33 cellular contexts compared by ENCODE assay signal in the genomic region with DNA sequence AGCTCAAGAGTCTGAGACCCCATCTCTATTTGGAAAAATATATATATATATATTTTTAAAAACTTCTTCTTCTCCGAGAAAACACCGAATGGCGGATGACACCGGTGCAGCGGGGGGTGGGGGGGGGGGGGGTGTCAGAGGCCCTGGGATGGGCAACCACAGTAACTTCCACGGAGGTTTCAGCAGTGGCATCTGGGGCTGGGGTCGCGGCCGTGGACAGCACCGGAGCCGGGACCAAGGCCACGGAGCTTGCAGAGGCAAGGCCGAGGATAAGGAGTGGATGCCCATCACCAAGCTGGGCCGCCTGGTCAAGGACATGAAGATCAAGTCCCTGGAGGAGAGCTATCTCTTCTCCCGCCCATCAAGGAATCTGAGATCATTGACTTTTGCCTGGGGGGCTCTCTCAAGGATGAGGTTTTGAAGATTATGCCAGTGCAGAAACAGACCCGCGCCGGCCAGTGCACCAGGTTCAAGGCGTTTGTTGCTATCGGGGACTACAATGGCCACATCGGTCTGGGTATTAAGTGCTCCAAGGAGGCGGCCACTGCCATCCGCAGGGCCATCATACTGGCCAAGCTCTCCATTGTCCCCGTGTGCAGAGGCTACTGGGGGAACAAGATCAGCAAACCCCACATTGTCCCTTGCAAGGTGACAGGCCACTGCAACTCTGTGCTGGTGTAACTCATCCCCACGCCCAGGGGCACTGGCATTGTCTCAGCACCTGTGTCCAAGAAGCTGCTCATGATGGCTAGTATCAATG.
"Had no signal": no experiment of that assay in that cellular context is flagged by ENCODE, and none has a peak within 500 bp of the region (broad histone marks: within the 10 kb centered on the region; RNA-seq: fewer than 3 reads in every experiment).

No MANE protein-coding gene starts in this region.

- DNase-seq: Karpas-422, Kasumi-1, MG63, MM.1S, MV-4-11, NCI-H1048, NCI-H1092, NCI-H1092 treated with DMSO at 0.1 percent for 48 hours, NCI-H1105, NCI-H1105 treated with DMSO at 0.1 percent for 48 hours, NCI-H1417, NCI-H1417 treated with DMSO at 0.1 percent for 48 hours, NCI-H1436, NCI-H1436 treated with DMSO at 0.1 percent for 48 hours, NCI-H146, NCI-H1694, NCI-H1694 treated with DMSO at 0.1 percent for 48 hours, NCI-H187, NCI-H187 treated with DMSO at 0.1 percent for 48 hours, NCI-H1930, NCI-H2029, NCI-H2029 treated with DMSO at 0.1 percent for 48 hours, NCI-H2081, NCI-H2081 treated with DMSO at 0.1 percent for 48 hours, NCI-H2107, NCI-H2171, NCI-H2171 treated with DMSO at 0.1 percent for 48 hours, NCI-H2227 treated with DMSO at 0.1 percent for 48 hours, NCI-H226, NCI-H345, NCI-H446, NCI-H446 treated with DMSO at 0.1 percent for 48 hours, NCI-H510A had no signal
